ENCODE assay signal across 2 cellular contexts in the genomic region with DNA sequence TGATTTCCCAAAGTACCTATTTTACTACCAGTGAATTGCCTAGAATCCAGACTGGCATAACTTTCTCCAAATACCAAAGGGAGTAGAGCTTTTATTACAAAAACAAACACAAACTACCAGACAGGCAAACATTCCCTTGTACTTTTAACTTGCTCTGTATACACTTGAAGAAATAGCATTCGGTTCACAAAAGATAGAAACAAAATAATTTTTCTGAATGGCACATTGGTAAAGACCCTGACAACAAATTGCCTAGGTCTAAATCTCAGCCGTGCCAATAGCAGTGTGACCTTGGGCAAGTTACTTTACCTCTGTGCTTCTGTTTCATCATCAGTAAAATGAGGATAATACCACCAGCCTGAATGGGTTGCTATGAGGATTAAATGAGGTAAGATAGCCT.
TF ChIP-seq lines count a peak whose summit lies in the region.

No MANE protein-coding gene starts in this region.

TF ChIP-seq in SK-N-SH, 30 proteins besides CTCF, POLR2A, EP300 and RAD21 (continued from another document):
- TF ChIP-seq, protein P1, sequence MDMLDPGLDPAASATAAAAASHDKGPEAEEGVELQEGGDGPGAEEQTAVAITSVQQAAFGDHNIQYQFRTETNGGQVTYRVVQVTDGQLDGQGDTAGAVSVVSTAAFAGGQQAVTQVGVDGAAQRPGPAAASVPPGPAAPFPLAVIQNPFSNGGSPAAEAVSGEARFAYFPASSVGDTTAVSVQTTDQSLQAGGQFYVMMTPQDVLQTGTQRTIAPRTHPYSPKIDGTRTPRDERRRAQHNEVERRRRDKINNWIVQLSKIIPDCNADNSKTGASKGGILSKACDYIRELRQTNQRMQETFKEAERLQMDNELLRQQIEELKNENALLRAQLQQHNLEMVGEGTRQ (IDR thresholded peaks at IDR 0.05; ENCODE audit: borderline replicate concordance, low read depth, low read length): no peak
- no peak for TF ChIP-seq NFIC (IDR thresholded peaks at IDR 0.05; ENCODE audit: borderline replicate concordance)
- TF ChIP-seq GATA2 (CRISPR knock-in tag; IDR thresholded peaks at IDR 0.05): no peak
- no peak for TF ChIP-seq MXI1 (IDR thresholded peaks at IDR 0.05; ENCODE audit: low read depth, low read length)

TF ChIP-seq in SK-N-SH treated with all-trans-retinoic acid at 6 μM for 48 hours, 23 proteins besides CTCF, POLR2A, EP300 and RAD21 (continued from another document):
- TF ChIP-seq, protein P2, sequence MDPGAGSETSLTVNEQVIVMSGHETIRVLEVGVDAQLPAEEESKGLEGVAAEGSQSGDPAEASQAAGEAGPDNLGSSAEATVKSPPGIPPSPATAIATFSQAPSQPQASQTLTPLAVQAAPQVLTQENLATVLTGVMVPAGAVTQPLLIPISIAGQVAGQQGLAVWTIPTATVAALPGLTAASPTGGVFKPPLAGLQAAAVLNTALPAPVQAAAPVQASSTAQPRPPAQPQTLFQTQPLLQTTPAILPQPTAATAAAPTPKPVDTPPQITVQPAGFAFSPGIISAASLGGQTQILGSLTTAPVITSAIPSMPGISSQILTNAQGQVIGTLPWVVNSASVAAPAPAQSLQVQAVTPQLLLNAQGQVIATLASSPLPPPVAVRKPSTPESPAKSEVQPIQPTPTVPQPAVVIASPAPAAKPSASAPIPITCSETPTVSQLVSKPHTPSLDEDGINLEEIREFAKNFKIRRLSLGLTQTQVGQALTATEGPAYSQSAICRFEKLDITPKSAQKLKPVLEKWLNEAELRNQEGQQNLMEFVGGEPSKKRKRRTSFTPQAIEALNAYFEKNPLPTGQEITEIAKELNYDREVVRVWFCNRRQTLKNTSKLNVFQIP (CRISPR knock-in tag; IDR thresholded peaks at IDR 0.05; ENCODE audit: borderline replicate concordance, low read depth): no peak
- no peak for TF ChIP-seq ESRRG (CRISPR knock-in tag; IDR thresholded peaks at IDR 0.05)
- TF ChIP-seq, protein P3, sequence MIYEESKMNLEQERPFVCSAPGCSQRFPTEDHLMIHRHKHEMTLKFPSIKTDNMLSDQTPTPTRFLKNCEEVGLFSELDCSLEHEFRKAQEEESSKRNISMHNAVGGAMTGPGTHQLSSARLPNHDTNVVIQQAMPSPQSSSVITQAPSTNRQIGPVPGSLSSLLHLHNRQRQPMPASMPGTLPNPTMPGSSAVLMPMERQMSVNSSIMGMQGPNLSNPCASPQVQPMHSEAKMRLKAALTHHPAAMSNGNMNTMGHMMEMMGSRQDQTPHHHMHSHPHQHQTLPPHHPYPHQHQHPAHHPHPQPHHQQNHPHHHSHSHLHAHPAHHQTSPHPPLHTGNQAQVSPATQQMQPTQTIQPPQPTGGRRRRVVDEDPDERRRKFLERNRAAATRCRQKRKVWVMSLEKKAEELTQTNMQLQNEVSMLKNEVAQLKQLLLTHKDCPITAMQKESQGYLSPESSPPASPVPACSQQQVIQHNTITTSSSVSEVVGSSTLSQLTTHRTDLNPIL (CRISPR knock-in tag; IDR thresholded peaks at IDR 0.05; ENCODE audit: low read depth): no peak
- no peak for TF ChIP-seq OSR1 (CRISPR knock-in tag; IDR thresholded peaks at IDR 0.05)
- no peak for TF ChIP-seq ZNF70 (CRISPR knock-in tag; IDR thresholded peaks at IDR 0.05)
TF ChIP-seq in SK-N-SH treated with all-trans-retinoic acid at 6 μM for 48 hours: peak in this region for 0.
